Comparison of ENCODE assay signal across 1 cellular context in the genomic region with DNA sequence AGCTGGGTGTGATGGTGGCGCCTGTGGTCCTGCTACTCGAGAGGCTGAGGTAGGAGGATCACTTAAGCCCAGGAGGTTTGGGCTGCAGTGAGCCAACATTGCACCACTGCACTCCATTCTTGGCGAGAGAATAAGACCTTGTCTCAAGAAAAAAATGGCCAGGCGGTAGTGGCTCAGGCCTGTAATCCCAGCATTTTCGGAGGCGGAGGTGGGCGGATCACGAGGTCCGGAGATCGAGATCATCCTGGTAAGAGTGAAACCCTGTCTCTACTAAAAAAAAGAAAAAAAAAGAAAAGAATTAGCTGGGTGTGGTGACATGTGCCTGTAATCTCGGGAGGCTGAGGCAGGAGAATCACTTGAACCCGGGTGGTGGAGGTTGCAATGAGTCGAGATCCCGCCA.
TF ChIP-seq lines count a peak whose summit lies in the region.

No MANE protein-coding gene starts in this region.

TF ChIP-seq in H1, 55 proteins besides CTCF, POLR2A, EP300 and RAD21:
- no peak for TF ChIP-seq USF2 (IDR thresholded peaks at IDR 0.05; ENCODE audit: low read length)
- TF ChIP-seq SP2 (IDR thresholded peaks at IDR 0.05; ENCODE audit: low read length): no peak
- TF ChIP-seq SIRT6 (IDR thresholded peaks at IDR 0.05; ENCODE audit: low read length): no peak
- no peak for TF ChIP-seq POLR2AphosphoS5 (IDR thresholded peaks at IDR 0.05; ENCODE audit: low read depth, low read length)
- TF ChIP-seq HDAC2 (IDR thresholded peaks at IDR 0.05; ENCODE audit: borderline replicate concordance in 1 of 2, low read depth in 2 of 2, low read length in 2 of 2): no peak
- TF ChIP-seq CHD2 (IDR thresholded peaks at IDR 0.05; ENCODE audit: low read length): no peak
- no peak for TF ChIP-seq SAP30 (IDR thresholded peaks at IDR 0.05; ENCODE audit: insufficient read depth, insufficient replicate concordance, low read length)
